Comparison of ENCODE assay signal across 24 cellular contexts in genomic region chr5:32023816-32024215, GRCh38.
"Had no signal": no experiment of that assay in that cellular context is flagged by ENCODE, and none has a peak within 500 bp of the region (broad histone marks: within the 10 kb centered on the region; RNA-seq: fewer than 3 reads in every experiment).

No MANE protein-coding gene starts in this region.

- H3K36me3 ChIP-seq: SJSA1 had no signal

- FAIRE-seq: HepG2, RCC 7860 had no signal

- H3K9me3 ChIP-seq: SJSA1 had no signal

- DNase-seq: IMR-90, Karpas-422, KG1, MM.1S, NCI-H1092 treated with DMSO at 0.1 percent for 48 hours, NCI-H1436, NCI-H187, NCI-H2029, NCI-H2081 treated with DMSO at 0.1 percent for 48 hours, NCI-H2171, NCI-H226, NCI-H446, NCI-H510A, NCI-H524 treated with DMSO at 0.1 percent for 48 hours, NCI-H69, NCI-H774, Right ventricle myocardium superior, RPMI8226, SIG-M5, SW 1271 had no signal

- H3K4me3 ChIP-seq: SJSA1, SK-N-MC had no signal

- H3K4me1 ChIP-seq: SJSA1 had no signal

- H3K27ac ChIP-seq: SJSA1, SK-N-MC had no signal

- H3K27me3 ChIP-seq: SJSA1 had no signal

- ATAC-seq: HepG2 had no signal
